In genomic region chr12:66152732-66153131, GRCh38 we compare ENCODE assay signal across 20 cellular contexts. TPM values are rescaled to one million over a fixed set of nuclear protein-coding genes. Genes with fewer than 3 reads are reported as not detected.
DNase-seq lines count a peak whose midpoint lies in the region; ATAC-seq, FAIRE-seq and TF ChIP-seq lines count a peak whose summit lies in the region.
"Had no signal": no experiment of that assay in that cellular context is flagged by ENCODE, and none has a peak within 500 bp of the region (broad histone marks: within the 10 kb centered on the region; RNA-seq: fewer than 3 reads in every experiment).

No MANE protein-coding gene starts in this region.

- CTCF ChIA-PET in BJ (lab: Yijun Ruan, JAX) (no interaction called here), endothelial cell of umbilical vein (lab: Charles Lee) (interaction anchor here (0.7 to 1.3 kb wide), 3 partner anchors 9 to 20 kb away, joined by 3 read pairs; partner anchors contain the start of gene TMBIM4)

- H3K4me1 Mint-ChIP-seq in HFFc6 (ENCODE audit: low read depth) = peaks cover 54% of the 10 kb centered on the region
- H3K4me1 Mint-ChIP-seq: activated CD4-positive, alpha-beta memory T cell treated with anti-CD3 and anti-CD28 coated beads, Interleukin-2, amount 10 ng/mL, durations not matched to agents 7 days and 5 days; activated naive CD8-positive, alpha-beta T cell treated with anti-CD3 and anti-CD28 coated beads, Interleukin-2, amount 10 ng/mL, durations not matched to agents 7 days and 5 days had no signal

- no peak overlapping the region for H2AFZ ChIP-seq in endothelial cell of umbilical vein (ENCODE audit: low read depth, low read length)
- H2AFZ ChIP-seq: PC-9 had no signal

- peaks cover 2% of the 10 kb centered on the region for H4K20me1 ChIP-seq in endothelial cell of umbilical vein (replicated peaks; ENCODE audit: control insufficient read depth, extremely low read depth, insufficient read depth, low read length)

- H3K9me3 ChIP-seq in endothelial cell of umbilical vein (replicated peaks; ENCODE audit: control insufficient read depth, insufficient read depth, low read length) = no peaks in the 10 kb centered on the region
- no peaks in the 10 kb centered on the region for H3K9me3 ChIP-seq in muscle layer of duodenum (ENCODE audit: control insufficient read depth in 1 of 2, low read length in 2 of 2)
- H3K9me3 ChIP-seq: heart right ventricle, lower lobe of right lung, right lobe of liver, thyroid gland had no signal

- H3K9ac ChIP-seq in endothelial cell of umbilical vein (replicated peaks; ENCODE audit: extremely low read depth, insufficient read depth, low read length) = no peak overlapping the region

- H3K4me3 Mint-ChIP-seq in HFFc6 = 0 out of 2 replicates have a peak overlapping the region, but pooled peaks have one; percentile 36
- H3K4me3 Mint-ChIP-seq: activated CD4-positive, alpha-beta memory T cell treated with anti-CD3 and anti-CD28 coated beads, Interleukin-2, amount 10 ng/mL, durations not matched to agents 7 days and 5 days; activated naive CD8-positive, alpha-beta T cell treated with anti-CD3 and anti-CD28 coated beads, Interleukin-2, amount 10 ng/mL, durations not matched to agents 7 days and 5 days; B cell; stimulated activated memory B cell treated with anti-CD40 and anti-IgM and Interleukin-4, amounts not matched to agents 10 μg/mL and 1 μg/mL and 100 μg/mL, for 72 hours; T-helper 17 cell had no signal

- POLR2A ChIA-PET in BJ (lab: Charles Lee) = interaction anchor here (0.6 to 0.7 kb wide), 3 partner anchors 17 to 35 kb away, joined by 3 to 5 read pairs (median 3); no protein-coding TSS in a partner anchor
- POLR2A ChIA-PET in endothelial cell of umbilical vein (lab: Charles Lee) = no interaction called here

- H3K4me2 ChIP-seq in endothelial cell of umbilical vein (ENCODE audit: insufficient read depth, low read length) = peak overlapping the region; percentile 51
- H3K4me2 ChIP-seq: PC-9 had no signal

- H3K27me3 Mint-ChIP-seq in HFFc6 (ENCODE audit: insufficient read depth) = no peaks in the 10 kb centered on the region
- H3K27me3 Mint-ChIP-seq: activated CD4-positive, alpha-beta memory T cell treated with anti-CD3 and anti-CD28 coated beads, Interleukin-2, amount 10 ng/mL, durations not matched to agents 7 days and 5 days; activated naive CD8-positive, alpha-beta T cell treated with anti-CD3 and anti-CD28 coated beads, Interleukin-2, amount 10 ng/mL, durations not matched to agents 7 days and 5 days; B cell; stimulated activated memory B cell treated with anti-CD40 and anti-IgM and Interleukin-4, amounts not matched to agents 10 μg/mL and 1 μg/mL and 100 μg/mL, for 72 hours; T-helper 17 cell had no signal

- H3K27ac Mint-ChIP-seq in HFFc6 = peak overlapping the region; percentile 66
- H3K27ac Mint-ChIP-seq: activated CD4-positive, alpha-beta memory T cell treated with anti-CD3 and anti-CD28 coated beads, Interleukin-2, amount 10 ng/mL, durations not matched to agents 7 days and 5 days; activated naive CD8-positive, alpha-beta T cell treated with anti-CD3 and anti-CD28 coated beads, Interleukin-2, amount 10 ng/mL, durations not matched to agents 7 days and 5 days; B cell; stimulated activated memory B cell treated with anti-CD40 and anti-IgM and Interleukin-4, amounts not matched to agents 10 μg/mL and 1 μg/mL and 100 μg/mL, for 72 hours had no signal

- H3K4me1 ChIP-seq in endothelial cell of umbilical vein (ENCODE audit: control insufficient read depth, extremely low read depth, insufficient read depth, low read length) (peaks cover 16% of the 10 kb centered on the region), muscle layer of duodenum (ENCODE audit: control insufficient read depth in 1 of 2, insufficient read depth in 2 of 2, low read length in 2 of 2) (peaks cover 0 to 18% of the 10 kb centered on the region in 2 donors)
- H3K4me1 ChIP-seq: lower lobe of right lung, right lobe of liver, thyroid gland had no signal

- FAIRE-seq in endothelial cell of umbilical vein (lab: Jason Lieb, UNC) = no peak

- H3K36me3 ChIP-seq in BJ (ENCODE audit: control insufficient read depth, insufficient read depth, low read length) (peaks cover 1% of the 10 kb centered on the region), endothelial cell of umbilical vein (ENCODE audit: control insufficient read depth in 2 of 2, extremely low read depth in 1 of 2, insufficient read depth in 2 of 2, low read length in 2 of 2) (no peaks in the 10 kb centered on the region), muscle layer of duodenum (ENCODE audit: control insufficient read depth in 1 of 2, insufficient read depth in 2 of 2, low read length in 2 of 2) (peaks cover 3 to 7% of the 10 kb centered on the region in 2 donors)
- H3K36me3 ChIP-seq: thyroid gland had no signal

- ATAC-seq in HG02759 (IDR thresholded peaks at IDR 0.05; ENCODE audit: unreplicated experiment) = no peak
- ATAC-seq: lower lobe of right lung; right lobe of liver; stimulated activated memory B cell treated with anti-CD40 and anti-IgM and Interleukin-4, amounts not matched to agents 10 μg/mL and 1 μg/mL and 100 μg/mL, for 72 hours; T-helper 17 cell had no signal

- no peaks in the 10 kb centered on the region for H3K27me3 ChIP-seq in BJ (ENCODE audit: control insufficient read depth, insufficient read depth, low read length)
- H3K27me3 ChIP-seq in endothelial cell of umbilical vein (ENCODE audit: control insufficient read depth in 2 of 2, insufficient read depth in 2 of 2, low read length in 2 of 2) = no peaks in the 10 kb centered on the region
- no peaks in the 10 kb centered on the region for H3K27me3 ChIP-seq in muscle layer of duodenum (ENCODE audit: low read depth, low read length)
- H3K27me3 ChIP-seq: heart right ventricle, right lobe of liver, thyroid gland had no signal

- DNase-seq in BJ (ENCODE audit: low read depth) (peak; percentile 28), HFFc6 (no peak), endothelial cell of umbilical vein (ENCODE audit: low read depth, low spot score) (peak; percentile 26), NCI-H345 treated with DMSO at 0.1 percent for 48 hours (lab: John Stamatoyannopoulos, UW; ENCODE audit: unreplicated experiment) (no peak), GM19240 (ENCODE audit: insufficient read length, low spot score) (no peak)
- DNase-seq: activated CD4-positive, alpha-beta memory T cell treated with anti-CD3 and anti-CD28 coated beads, Interleukin-2, amount 10 ng/mL, durations not matched to agents 7 days and 5 days; activated naive CD8-positive, alpha-beta T cell treated with anti-CD3 and anti-CD28 coated beads, Interleukin-2, amount 10 ng/mL, durations not matched to agents 7 days and 5 days; central memory CD4-positive, alpha-beta T cell; GOT3; heart right ventricle; lower lobe of right lung; NCI-H1694; PC-9; right lobe of liver; T-helper 17 cell; thyroid gland had no signal

- dilution Hi-C loops in endothelial cell of umbilical vein (cut with MboI; ENCODE audit: extremely low pct_ligation_motif_present, low sequenced_read_pairs) = no loop called here

- no peak for TF ChIP-seq CTCF in BJ (IDR thresholded peaks at IDR 0.05; ENCODE audit: insufficient read depth, low read depth, low read length)
- TF ChIP-seq CTCF in HFFc6 (IDR thresholded peaks at IDR 0.05) = no peak
- no peak for TF ChIP-seq CTCF in endothelial cell of umbilical vein (IDR thresholded peaks at IDR 0.05; ENCODE audit: extremely low read depth in 1 of 2, insufficient read depth in 1 of 2, low read depth in 1 of 2, low read length in 2 of 2)

- peaks cover 34% of the 10 kb centered on the region for H3K36me3 Mint-ChIP-seq in HFFc6 (ENCODE audit: low read depth)

- no peak overlapping the region for H3K4me3 ChIP-seq in BJ (ENCODE audit: low read depth, low read length)
- no peak overlapping the region for H3K4me3 ChIP-seq in endothelial cell of umbilical vein (replicated peaks in 1 of 3; ENCODE audit: insufficient read depth in 1 of 3, low read depth in 1 of 3, low read length in 3 of 3)
- H3K4me3 ChIP-seq in muscle layer of duodenum (ENCODE audit: low read depth in 1 of 2, low read length in 2 of 2) = no peak overlapping the region
- H3K4me3 ChIP-seq: heart right ventricle, lower lobe of right lung, PC-9, right lobe of liver, thyroid gland had no signal

- peaks cover 4% of the 10 kb centered on the region for H3K79me2 ChIP-seq in endothelial cell of umbilical vein (ENCODE audit: control insufficient read depth, insufficient read depth, low read length)

- H3K27ac ChIP-seq in endothelial cell of umbilical vein (ENCODE audit: insufficient read depth, low read depth, low read length) (peak overlapping the region; percentile 29), muscle layer of duodenum (ENCODE audit: low read length) (peak overlapping the region; percentile 45)
- H3K27ac ChIP-seq: lower lobe of right lung, PC-9, right lobe of liver, thyroid gland had no signal

- no peaks in the 10 kb centered on the region for H3K9me3 Mint-ChIP-seq in HFFc6
- H3K9me3 Mint-ChIP-seq: activated CD4-positive, alpha-beta memory T cell treated with anti-CD3 and anti-CD28 coated beads, Interleukin-2, amount 10 ng/mL, durations not matched to agents 7 days and 5 days; activated naive CD8-positive, alpha-beta T cell treated with anti-CD3 and anti-CD28 coated beads, Interleukin-2, amount 10 ng/mL, durations not matched to agents 7 days and 5 days; stimulated activated memory B cell treated with anti-CD40 and anti-IgM and Interleukin-4, amounts not matched to agents 10 μg/mL and 1 μg/mL and 100 μg/mL, for 72 hours had no signal

- no peaks in the 10 kb centered on the region for H3K9me1 ChIP-seq in endothelial cell of umbilical vein (replicated peaks; ENCODE audit: control insufficient read depth, extremely low read depth, insufficient read depth, low read length)

- intact Hi-C loops in endothelial cell of umbilical vein (cut with micrococcal nuclease) = loop anchor here (1.0 kb wide), 1 partner anchor 17 kb away; the partner anchor contains the start of gene TMBIM4

- BruUV-seq in endothelial cell of umbilical vein (replicated peaks; lab: Mats Ljungman, UMichigan) = no TSS peak

- TF ChIP-seq POLR2A in endothelial cell of umbilical vein (IDR thresholded peaks at IDR 0.05; ENCODE audit: low read depth, low read length) = no peak

RNA-seq across cellular contexts. Expression of gene TMBIM4, which starts 17.1 kb away (rescaled TPM):
- polyA plus RNA-seq in BJ (2011; rRNA removed) = 108 and 184 TPM in 2 replicates
- 27.1 and 35.2 TPM in 2 replicates for polyA minus RNA-seq in BJ (2011; rRNA and poly(A)+ RNA removed)
- total RNA-seq in HFFc6 (2021; fragmentation: NEBNext Ultra II Directional; extraction: Animal tissue kit (Norgen Biotek cat#: 25700)) = 100 to 1,000 TPM in 3 of 6 experiments, 10 to 100 TPM in 3; 92.3 to 112 (median 104) TPM
- total RNA-seq in endothelial cell of umbilical vein = 74.1 and 78.1 TPM in 2 replicates
- polyA plus RNA-seq in endothelial cell of umbilical vein = 363 and 370 TPM in 2 replicates
- polyA plus RNA-seq in endothelial cell of umbilical vein (2011; cell fraction: cytosol; rRNA removed) = 148 and 198 TPM in 2 replicates
- 62.3 and 69.5 TPM in 2 replicates for polyA plus RNA-seq in endothelial cell of umbilical vein (2011; cell fraction: nucleus; rRNA removed)
- 72.7 and 85.8 TPM in 2 replicates for polyA plus RNA-seq in endothelial cell of umbilical vein (2012)
- 75.8 and 76.8 TPM in 2 replicates for polyA minus RNA-seq in endothelial cell of umbilical vein
- 24.6 TPM for polyA minus RNA-seq in endothelial cell of umbilical vein (2011; cell fraction: cytosol; rRNA and poly(A)+ RNA removed)
- polyA minus RNA-seq in endothelial cell of umbilical vein (2011; cell fraction: nucleus; rRNA and poly(A)+ RNA removed) = 28.7 and 32.6 TPM in 2 replicates

RNA-seq across cellular contexts. Expression of gene LLPH, which starts 22.2 kb away (rescaled TPM):
- polyA plus RNA-seq in BJ (2011; rRNA removed) (4.0 and 12.6 TPM in 2 replicates), endothelial cell of umbilical vein (3.4 and 4.0 TPM in 2 replicates)
- polyA minus RNA-seq in BJ (2011; rRNA and poly(A)+ RNA removed) = 1.5 and 2.3 TPM in 2 replicates
- 10 to 100 TPM; 41.1 to 53.1 (median 45.5) TPM for total RNA-seq in HFFc6 (2021; fragmentation: NEBNext Ultra II Directional; extraction: Animal tissue kit (Norgen Biotek cat#: 25700))
- total RNA-seq in endothelial cell of umbilical vein = 34.0 and 35.6 TPM in 2 replicates
- 8.2 and 10.1 TPM in 2 replicates for polyA plus RNA-seq in endothelial cell of umbilical vein (2011; cell fraction: cytosol; rRNA removed)
- 2.7 and 4.8 TPM in 2 replicates for polyA plus RNA-seq in endothelial cell of umbilical vein (2011; cell fraction: nucleus; rRNA removed)
- 42.7 and 61.2 TPM in 2 replicates for polyA plus RNA-seq in endothelial cell of umbilical vein (2012)
- 1.8 and 2.3 TPM in 2 replicates for polyA minus RNA-seq in endothelial cell of umbilical vein
- polyA minus RNA-seq in endothelial cell of umbilical vein (2011; cell fraction: cytosol; rRNA and poly(A)+ RNA removed) = 2.9 TPM
- polyA minus RNA-seq in endothelial cell of umbilical vein (2011; cell fraction: nucleus; rRNA and poly(A)+ RNA removed) = 1.9 and 3.3 TPM in 2 replicates

RNA-seq across cellular contexts. Expression of gene IRAK3, which starts 36.3 kb away (rescaled TPM):
- polyA plus RNA-seq in BJ (2011; rRNA removed) (3.1 and 6.3 TPM in 2 replicates), endothelial cell of umbilical vein (2.0 and 2.3 TPM in 2 replicates)
- polyA minus RNA-seq in BJ (2011; rRNA and poly(A)+ RNA removed) = 3.5 and 4.3 TPM in 2 replicates
- total RNA-seq in HFFc6 (2021; fragmentation: NEBNext Ultra II Directional; extraction: Animal tissue kit (Norgen Biotek cat#: 25700)) = 1 to 10 TPM in 5 of 6 experiments, under 1 TPM in 1; 0.83 to 4.7 (median 3.6) TPM
- 7.4 and 8.5 TPM in 2 replicates for total RNA-seq in endothelial cell of umbilical vein
- polyA plus RNA-seq in endothelial cell of umbilical vein (2011; cell fraction: cytosol; rRNA removed) = 3.0 and 3.2 TPM in 2 replicates
- 6.9 and 7.4 TPM in 2 replicates for polyA plus RNA-seq in endothelial cell of umbilical vein (2011; cell fraction: nucleus; rRNA removed)
- polyA plus RNA-seq in endothelial cell of umbilical vein (2012) = 1.2 and 2.1 TPM in 2 replicates
- polyA minus RNA-seq in endothelial cell of umbilical vein = 6.3 and 11.1 TPM in 2 replicates
- polyA minus RNA-seq in endothelial cell of umbilical vein (2011; cell fraction: cytosol; rRNA and poly(A)+ RNA removed) = not detected
- 6.0 and 7.9 TPM in 2 replicates for polyA minus RNA-seq in endothelial cell of umbilical vein (2011; cell fraction: nucleus; rRNA and poly(A)+ RNA removed)

Comparison
In these comparisons a context has a peak if more than half of its experiments do, and no peak if none do; other contexts are left out.
1. DNase-seq: peak in BJ (single experiment) and endothelial cell of umbilical vein (single experiment); none in HFFc6 (single experiment), NCI-H345 treated with DMSO at 0.1 percent for 48 hours (single experiment) and GM19240 (single experiment).